Comparison of ENCODE assay signal across 13 cellular contexts in genomic region chr9:76036762-76037161, GRCh38.
DNase-seq lines count a peak whose midpoint lies in the region; ATAC-seq and TF ChIP-seq lines count a peak whose summit lies in the region.
"Had no signal": no experiment of that assay in that cellular context is flagged by ENCODE, and none has a peak within 500 bp of the region (broad histone marks: within the 10 kb centered on the region; RNA-seq: fewer than 3 reads in every experiment).

No MANE protein-coding gene starts in this region.

- peaks cover 43% of the 10 kb centered on the region for H3K4me1 Mint-ChIP-seq in GM23338
- H3K4me1 Mint-ChIP-seq in T-helper 17 cell: peaks cover 3% of the 10 kb centered on the region
- H3K4me1 Mint-ChIP-seq in nephron progenitor cell: peaks cover 45% of the 10 kb centered on the region
- H3K4me1 Mint-ChIP-seq: B cell had no signal

- H3K36me3 ChIP-seq in GM23338 (ENCODE audit: insufficient read depth) (no peaks in the 10 kb centered on the region; the same call in 1 of the 2 replicates), upper lobe of right lung (peaks cover 5% of the 10 kb centered on the region)
- H3K36me3 ChIP-seq: BLaER1 treated with 17β-estradiol and CSF1 and Interleukin-3, amounts not matched to agents 10 nM and 100 nM; HAP-1 had no signal

- H3K9me3 Mint-ChIP-seq in GM23338 (no peaks in the 10 kb centered on the region; the same call in 2 of the 3 replicates), nephron progenitor cell (peaks cover 14% of the 10 kb centered on the region)
- H3K9me3 Mint-ChIP-seq: CD8-positive, alpha-beta T cell had no signal

- H3K4me1 ChIP-seq in GM23338 (ENCODE audit: insufficient read depth): peaks cover 27% of the 10 kb centered on the region
- H3K4me1 ChIP-seq in upper lobe of right lung: no peaks in the 10 kb centered on the region

- H3F3A ChIP-seq in GM23338 (replicated peaks; ENCODE audit: low read depth): no peaks in the 10 kb centered on the region

- H3K9me3 ChIP-seq in T-helper 17 cell (ENCODE audit: control insufficient read depth, low read length, poor library complexity, severe bottlenecking) (no peaks in the 10 kb centered on the region), upper lobe of right lung (no peaks in the 10 kb centered on the region)
- H3K9me3 ChIP-seq: BLaER1 treated with 17β-estradiol and CSF1 and Interleukin-3, amounts not matched to agents 10 nM and 100 nM; HAP-1 had no signal

- H3K27ac Mint-ChIP-seq in GM23338 (peak overlapping the region; percentile 86), T-helper 17 cell (peak overlapping the region; percentile 32), nephron progenitor cell (peak overlapping the region; percentile 96)
- H3K27ac Mint-ChIP-seq: B cell; CD8-positive, alpha-beta T cell had no signal

- ATAC-seq in GM23338: no peak
- ATAC-seq in T-helper 17 cell: no peak
- ATAC-seq in upper lobe of right lung: peak; percentile 69
- ATAC-seq: CD8-positive, alpha-beta T cell had no signal

- H3K27me3 Mint-ChIP-seq in GM23338 (ENCODE audit: insufficient read depth, low read depth, poor library complexity) (peaks cover 2% of the 10 kb centered on the region), T-helper 17 cell (no peaks in the 10 kb centered on the region), nephron progenitor cell (ENCODE audit: low read depth, poor library complexity) (no peaks in the 10 kb centered on the region)
- H3K27me3 Mint-ChIP-seq: B cell had no signal

- TF ChIP-seq CTCF in GM23338 (conservative IDR thresholded peaks at IDR 0.05; ENCODE audit: low read depth in 2 of 2): no peak
- no peak for TF ChIP-seq CTCF in nephron progenitor cell (IDR thresholded peaks at IDR 0.05)
- TF ChIP-seq CTCF in upper lobe of right lung (IDR thresholded peaks at IDR 0.05): no peak

- peak overlapping the region; percentile 16 for H3K4me2 ChIP-seq in GM23338
- H3K4me2 ChIP-seq: BLaER1 treated with 17β-estradiol and CSF1 and Interleukin-3, amounts not matched to agents 10 nM and 100 nM had no signal

- H4K20me1 ChIP-seq in GM23338 (replicated peaks; ENCODE audit: insufficient read depth): no peaks in the 10 kb centered on the region
- H4K20me1 ChIP-seq: BLaER1 treated with 17β-estradiol and CSF1 and Interleukin-3, amounts not matched to agents 10 nM and 100 nM had no signal

- peak overlapping the region; percentile 82 for H3K27ac ChIP-seq in GM23338 (ENCODE audit: low read depth)
- no peak overlapping the region for H3K27ac ChIP-seq in upper lobe of right lung
- H3K27ac ChIP-seq: BLaER1 treated with 17β-estradiol and CSF1 and Interleukin-3, amounts not matched to agents 10 nM and 100 nM had no signal

- no peak overlapping the region for H2AFZ ChIP-seq in GM23338

- H3K27me3 ChIP-seq in GM23338 (ENCODE audit: insufficient read depth) (no peaks in the 10 kb centered on the region), upper lobe of right lung (no peaks in the 10 kb centered on the region)
- H3K27me3 ChIP-seq: BLaER1 treated with 17β-estradiol and CSF1 and Interleukin-3, amounts not matched to agents 10 nM and 100 nM had no signal

- H3K36me3 Mint-ChIP-seq in GM23338 (ENCODE audit: low read depth): peaks cover 3% of the 10 kb centered on the region; the same call in 1 of the 3 replicates
- H3K36me3 Mint-ChIP-seq in T-helper 17 cell (ENCODE audit: low read depth): no peaks in the 10 kb centered on the region
- H3K36me3 Mint-ChIP-seq in nephron progenitor cell (ENCODE audit: low read depth): peaks cover 98% of the 10 kb centered on the region

- H3K4me3 ChIP-seq in GM23338: no peak overlapping the region
- no peak overlapping the region for H3K4me3 ChIP-seq in upper lobe of right lung
- H3K4me3 ChIP-seq: BLaER1 treated with 17β-estradiol and CSF1 and Interleukin-3, amounts not matched to agents 10 nM and 100 nM; HAP-1 had no signal

- no peaks in the 10 kb centered on the region for H3K79me2 ChIP-seq in GM23338 (replicated peaks; ENCODE audit: insufficient read depth)

- H3K4me3 Mint-ChIP-seq in GM23338: no peak overlapping the region
- H3K4me3 Mint-ChIP-seq in T-helper 17 cell: no peak overlapping the region
- H3K4me3 Mint-ChIP-seq in nephron progenitor cell: no peak overlapping the region
- H3K4me3 Mint-ChIP-seq: B cell; CD8-positive, alpha-beta T cell had no signal

- H3K9me2 ChIP-seq in GM23338 (ENCODE audit: insufficient read depth): no peaks in the 10 kb centered on the region

- DNase-seq in GM23338 (ENCODE audit: low spot score): no peak
- DNase-seq in T-helper 17 cell: no peak
- no peak for DNase-seq in nephron progenitor cell
- DNase-seq in upper lobe of right lung: no peak
- no peak for DNase-seq in inferior parietal cortex (ENCODE audit: extremely low spot score)
- DNase-seq in NAMALWA (ENCODE audit: low spot score): no peak
- DNase-seq: Calu3; CD8-positive, alpha-beta T cell; DMS79 treated with DMSO at 0.1 percent for 48 hours; GF-D8 had no signal

- intact Hi-C loops in upper lobe of right lung (cut with DNase I): no loop called here

TF ChIP-seq in GM23338, 12 proteins besides CTCF, POLR2A, EP300 and RAD21 (continues in another document):
- TF ChIP-seq EZH2 (IDR thresholded peaks at IDR 0.05; ENCODE audit: low read depth, unreplicated experiment) (no peak), ZNF462 (CRISPR knock-in tag; IDR thresholded peaks at IDR 0.05) (no peak), ETS1 (IDR thresholded peaks at IDR 0.05) (no peak), ZNF114 (CRISPR knock-in tag; IDR thresholded peaks at IDR 0.05) (no peak), NANOG (IDR thresholded peaks at IDR 0.05; ENCODE audit: borderline replicate concordance) (no peak), EZH2phosphoT487 (IDR thresholded peaks at IDR 0.05; ENCODE audit: unreplicated experiment) (no peak), ZNF331 (CRISPR knock-in tag; IDR thresholded peaks at IDR 0.05; ENCODE audit: low read depth) (no peak), JUNB (IDR thresholded peaks at IDR 0.05; ENCODE audit: unreplicated experiment) (no peak)

Comparison
In these comparisons a context has a peak if more than half of its experiments do, and no peak if none do; other contexts are left out.
1. H3K27ac Mint-ChIP-seq: peak in every context shown above with its lines; median percentile 96 in nephron progenitor cell; 86 in GM23338; 32 in T-helper 17 cell.